In genomic region chr4:68365068-68365467, GRCh38 we compare ENCODE assay signal across 22 cellular contexts. TPM values are rescaled to one million over a fixed set of nuclear protein-coding genes. Genes with fewer than 3 reads are reported as not detected.
DNase-seq lines count a peak whose midpoint lies in the region; ATAC-seq, FAIRE-seq and TF ChIP-seq lines count a peak whose summit lies in the region.
"Had no signal": no experiment of that assay in that cellular context is flagged by ENCODE, and none has a peak within 500 bp of the region (broad histone marks: within the 10 kb centered on the region; RNA-seq: fewer than 3 reads in every experiment).

No MANE protein-coding gene starts in this region.

- 100% methylated on average over 1 of the region's 1 CpG for WGBS in A549 (ENCODE audit: missing lambda C conversion rate)
- WGBS in endodermal cell (ENCODE audit: insufficient coverage in 1 of 2, insufficient read length in 1 of 2), 2 experiments = 94 to 100% methylated on average over 1 of the region's 1 CpG
- 74 to 86% (median 81%) methylated on average over 1 of the region's 1 CpG for WGBS in adrenal gland, 4 donors

- no peak overlapping the region for H3K9ac ChIP-seq in endodermal cell (ENCODE audit: extremely low read depth, low read length, poor library complexity, severe bottlenecking)
- H3K9ac ChIP-seq: BLaER1 had no signal

- TF ChIP-seq CTCF in A549 (IDR thresholded peaks at IDR 0.05) (no peak), HEK293 (tag by site-specific recombination; IDR thresholded peaks at IDR 0.05) (no peak), endodermal cell (conservative IDR thresholded peaks at IDR 0.05) (no peak), adrenal gland (IDR thresholded peaks at IDR 0.05) (no peak)

- no peak for TF ChIP-seq EP300 in A549 (IDR thresholded peaks at IDR 0.05)

- TF ChIP-seq POLR2A in A549 (IDR thresholded peaks at IDR 0.05; ENCODE audit: low read length) (no peak), adrenal gland (IDR thresholded peaks at IDR 0.05) (no peak)

- no peak overlapping the region for H3K27ac ChIP-seq in A549
- no peak overlapping the region for H3K27ac ChIP-seq in HEK293 (ENCODE audit: extremely low read depth, low read depth, low read length)
- no peak overlapping the region for H3K27ac ChIP-seq in endodermal cell (ENCODE audit: low read depth, low read length)
- H3K27ac ChIP-seq in adrenal gland = no peak overlapping the region
- H3K27ac ChIP-seq: 22Rv1, BLaER1 had no signal

- DNase-seq in A549 (ENCODE audit: low read depth in 1 of 2, low spot score in 1 of 2) = no peak
- no peak for DNase-seq in endodermal cell
- DNase-seq in KG1 (lab: John Stamatoyannopoulos, UW) = no peak
- no peak for DNase-seq in adrenal gland
- DNase-seq: ACHN; BE2C; C1 segment of cervical spinal cord; Calu3; CD4-positive, alpha-beta memory T cell; CD4-positive, CD25-positive, alpha-beta regulatory T cell; CD8-positive, alpha-beta memory T cell; COR-L47; DMS79 treated with DMSO at 0.1 percent for 48 hours; GF-D8 had no signal

- H3K36me3 ChIP-seq in HEK293 (ENCODE audit: control insufficient read depth in 2 of 2, insufficient read depth in 1 of 2, low read length in 2 of 2) (no peaks in the 10 kb centered on the region), endodermal cell (ENCODE audit: control insufficient read depth, insufficient read depth, low read length) (peaks cover 13% of the 10 kb centered on the region), adrenal gland (replicated peaks in 1 of 2) (no peaks in the 10 kb centered on the region)
- H3K36me3 ChIP-seq: BE2C, BLaER1 had no signal

- TF ChIP-seq RAD21 in A549 (conservative IDR thresholded peaks at IDR 0.05 in 1 of 2, IDR thresholded peaks at IDR 0.05 in 1 of 2) = no peak

- no peak overlapping the region for H3K4me3 Mint-ChIP-seq in endodermal cell
- H3K4me3 Mint-ChIP-seq: CD14-positive monocyte; CD4-positive, alpha-beta memory T cell; CD4-positive, CD25-positive, alpha-beta regulatory T cell; CD8-positive, alpha-beta memory T cell had no signal

- H3K4me2 ChIP-seq in A549 = no peak overlapping the region
- H3K4me2 ChIP-seq: BLaER1 had no signal

- FAIRE-seq in A549 (lab: Jason Lieb, UNC) = no peak
- FAIRE-seq: D721Med, G401.6, GM12891 had no signal

- no peaks in the 10 kb centered on the region for H3K27me3 ChIP-seq in endodermal cell (ENCODE audit: control insufficient read depth, insufficient read depth, low read length, poor library complexity, severe bottlenecking)
- H3K27me3 ChIP-seq in adrenal gland = no peaks in the 10 kb centered on the region
- H3K27me3 ChIP-seq: BLaER1 had no signal

- H3K4me1 Mint-ChIP-seq in endodermal cell = peaks cover 36% of the 10 kb centered on the region

- no peak overlapping the region for H3K4me3 ChIP-seq in A549
- no peak overlapping the region for H3K4me3 ChIP-seq in HEK293 (ENCODE audit: low read depth, low read length)
- peak overlapping the region; percentile 65 for H3K4me3 ChIP-seq in endodermal cell (ENCODE audit: low read length)
- no peak overlapping the region for H3K4me3 ChIP-seq in adrenal gland
- H3K4me3 ChIP-seq: BLaER1 had no signal

- intact Hi-C loops in adrenal gland (cut with DNase I) = no loop called here

- peaks cover 35% of the 10 kb centered on the region for H3K4me1 ChIP-seq in A549
- no peaks in the 10 kb centered on the region for H3K4me1 ChIP-seq in HEK293 (ENCODE audit: control insufficient read depth, insufficient read depth, low read length)
- H3K4me1 ChIP-seq in endodermal cell (ENCODE audit: control insufficient read depth, insufficient read depth, low read length) = no peaks in the 10 kb centered on the region
- H3K4me1 ChIP-seq in adrenal gland (replicated peaks in 1 of 2) = no peaks in the 10 kb centered on the region
- H3K4me1 ChIP-seq: BE2C, BLaER1 had no signal

- POLR2A ChIA-PET in A549 (lab: Yijun Ruan, JAX) = no interaction called here
- POLR2A ChIA-PET in HEK293 (lab: Yijun Ruan, JAX) = no interaction called here

- no peak overlapping the region for H3K27ac Mint-ChIP-seq in endodermal cell
- H3K27ac Mint-ChIP-seq: CD4-positive, alpha-beta memory T cell; CD4-positive, CD25-positive, alpha-beta regulatory T cell; CD8-positive, alpha-beta memory T cell had no signal

- H3K27me3 Mint-ChIP-seq in endodermal cell (ENCODE audit: insufficient read depth) = peaks cover 28% of the 10 kb centered on the region

- H3K9me3 ChIP-seq in A549 (0 out of 3 replicates have a peak, but pooled peaks cover 3% of the 10 kb centered on the region), HEK293 (ENCODE audit: control insufficient read depth, insufficient read depth, low read depth, low read length) (no peaks in the 10 kb centered on the region), endodermal cell (ENCODE audit: control insufficient read depth, low read length) (peaks cover 62% of the 10 kb centered on the region), adrenal gland (replicated peaks in 1 of 3) (no peaks in the 10 kb centered on the region)
- H3K9me3 ChIP-seq: BE2C had no signal

- no peak for ATAC-seq in A549
- no peak for ATAC-seq in GM18909 (IDR thresholded peaks at IDR 0.05; ENCODE audit: poor library complexity, unreplicated experiment)

- peaks cover 54% of the 10 kb centered on the region for H3K36me3 Mint-ChIP-seq in endodermal cell (ENCODE audit: low read depth)
- H3K36me3 Mint-ChIP-seq: CD14-positive monocyte; CD4-positive, alpha-beta memory T cell had no signal

- peaks cover 67% of the 10 kb centered on the region for H3K9me3 Mint-ChIP-seq in endodermal cell
- H3K9me3 Mint-ChIP-seq: CD4-positive, CD25-positive, alpha-beta regulatory T cell had no signal

- CTCF ChIA-PET in A549 (lab: Yijun Ruan, JAX) = interaction anchor here (1.2 kb wide), 1 partner anchor 11 kb away, joined by 7 read pairs; no protein-coding TSS in a partner anchor
- CTCF ChIA-PET in HEK293 (lab: Yijun Ruan, JAX) = no interaction called here

TF ChIP-seq in A549, 52 proteins besides CTCF, POLR2A, EP300 and RAD21 (continues in another document):
- TF ChIP-seq ZFP36 (IDR thresholded peaks at IDR 0.05; ENCODE audit: borderline replicate concordance, partially characterized antibody) (peak; percentile 65), REST (IDR thresholded peaks at IDR 0.05) (no peak)

TF ChIP-seq in HEK293, 187 proteins besides CTCF, POLR2A, EP300 and RAD21:
- TF ChIP-seq ZNF585B (tag by site-specific recombination; IDR thresholded peaks at IDR 0.05) (peak; percentile 81), ZNF558 (tag by site-specific recombination; IDR thresholded peaks at IDR 0.05) (no peak)

RNA-seq across cellular contexts. Expression of gene YTHDC1, which starts 15.2 kb away (rescaled TPM):
- 49.7 and 53.4 TPM in 2 replicates for polyA plus RNA-seq in A549 (2011; rRNA removed)
- 16.6 and 21.1 TPM in 2 replicates for polyA plus RNA-seq in A549 (2012; cell fraction: cytosol; rRNA removed)
- polyA plus RNA-seq in A549 (2012; cell fraction: nucleus; rRNA removed) = 15.8 and 22.2 TPM in 2 replicates
- polyA plus RNA-seq in A549 (2017; fragmentation: RNase III; extraction: RNeasy Plus Mini Kit Qiagen cat#74134 plus additional on column Dnase treatment) = 47.0 to 52.8 TPM (median 49.3 TPM) in 3 replicates
- 26.9 and 31.0 TPM in 2 replicates for polyA minus RNA-seq in A549 (2011; rRNA and poly(A)+ RNA removed)
- total RNA-seq in endodermal cell = 100 to 1,000 TPM; 170 to 184 TPM
- 95.2 TPM for polyA plus RNA-seq in endodermal cell (2013, experiment 1 of 2)
- polyA plus RNA-seq in endodermal cell (2013, experiment 2 of 2) = 83.8 TPM
- total RNA-seq in adrenal gland = 10 to 100 TPM; 24.6 to 63.0 (median 45.4) TPM
- 10 to 100 TPM; 29.4 to 64.0 (median 51.7) TPM for polyA plus RNA-seq in adrenal gland
